ENCODE assay signal across 8 cellular contexts in the genomic region with DNA sequence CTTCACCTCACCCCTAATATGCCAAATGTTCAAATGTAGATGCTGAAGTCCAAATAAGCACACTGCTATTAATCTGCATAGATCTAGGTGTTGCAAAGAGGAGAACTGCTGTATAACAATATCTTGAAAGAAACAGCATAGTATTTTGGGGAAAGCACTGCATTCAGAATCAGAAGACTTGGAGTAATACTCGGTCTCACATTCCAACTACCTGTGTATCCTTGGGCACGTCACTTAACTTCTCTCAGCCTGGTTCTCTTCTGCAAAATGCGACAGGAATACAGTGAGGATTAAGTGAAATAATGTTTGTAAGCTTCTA. TPM values are rescaled to one million over a fixed set of nuclear protein-coding genes. Genes with fewer than 3 reads are reported as not detected.
A peak's percentile ranks its signal among the peaks of the same experiment; 100 is the strongest.
DNase-seq lines count a peak whose midpoint lies in the region; ATAC-seq and TF ChIP-seq lines count a peak whose summit lies in the region.

No MANE protein-coding gene starts in this region.

- H3K36me3 ChIP-seq in NT2/D1 (ENCODE audit: insufficient read depth, insufficient read length, low read length), result peaks cover 23% of the 10 kb centered on the region
- H3K36me3 ChIP-seq in psoas muscle (ENCODE audit: insufficient read depth in 1 of 2, low read depth in 1 of 2), result peaks cover 0 to under 1% of the 10 kb centered on the region in 2 donors

- H3K27ac ChIP-seq in 22Rv1 (peak overlapping the region; percentile 78), psoas muscle (peak overlapping the region; percentile 97)

- DNase-seq in NT2/D1 (ENCODE audit: low read depth, low spot score) (no peak), epithelial cell of proximal tubule (ENCODE audit: low read depth) (no peak), psoas muscle (no peak), NCI-H446 (lab: John Stamatoyannopoulos, UW) (no peak), NOMO-1 treated with DMSO at 0.1 percent for 48 hours (lab: John Stamatoyannopoulos, UW; ENCODE audit: unreplicated experiment) (no peak), NK-92 (lab: John Stamatoyannopoulos, UW; ENCODE audit: unreplicated experiment) (no peak)

- peak overlapping the region; percentile 76 for H3K9ac ChIP-seq in NT2/D1 (ENCODE audit: insufficient read length, low read depth)

- WGBS in psoas muscle, 3 donors, result 3 to 4% (median 3%) methylated on average over 3 of the region's 3 CpGs

- H3K4me3 ChIP-seq in NT2/D1 (ENCODE audit: insufficient read length, low read depth) (peak overlapping the region; percentile 57), epithelial cell of proximal tubule (ENCODE audit: low read depth, low read length) (peak overlapping the region; percentile 62), psoas muscle (peak overlapping the region; percentile 94)

- H3K9me3 ChIP-seq in NT2/D1 (ENCODE audit: insufficient read depth, low read length) (no peaks in the 10 kb centered on the region), psoas muscle (no peaks in the 10 kb centered on the region)

- H3K4me1 ChIP-seq in NT2/D1 (ENCODE audit: insufficient read depth, insufficient read length) (peaks cover 1% of the 10 kb centered on the region), psoas muscle (peaks cover 15% of the 10 kb centered on the region)

- no peak for TF ChIP-seq CTCF in 22Rv1 (IDR thresholded peaks at IDR 0.05)
- no peak for TF ChIP-seq CTCF in epithelial cell of proximal tubule (conservative IDR thresholded peaks at IDR 0.05; ENCODE audit: low read depth, low read length)
- no peak for TF ChIP-seq CTCF in psoas muscle (IDR thresholded peaks at IDR 0.05)

- H3K27me3 ChIP-seq in NT2/D1 (ENCODE audit: insufficient read depth, insufficient read length), result no peaks in the 10 kb centered on the region
- no peaks in the 10 kb centered on the region for H3K27me3 ChIP-seq in psoas muscle (ENCODE audit: insufficient read depth in 3 of 3, low read length in 2 of 3)

- intact Hi-C loops in psoas muscle (cut with DNase I), result loop anchor here in 1 of 2 donors (5.0 kb wide), 1 partner anchor 40 kb away; the partner anchor contains the start of gene TOM1

- peak; percentile 7 for ATAC-seq in GM21360 (IDR thresholded peaks at IDR 0.05; ENCODE audit: unreplicated experiment)
- ATAC-seq in psoas muscle, result peak in 1 of 4 donors; percentile 31

RNA-seq across cellular contexts. Expression of gene HMGXB4, which starts 0.3 kb away (rescaled TPM):
- total RNA-seq in epithelial cell of proximal tubule (22.4 and 24.7 TPM in 2 replicates), psoas muscle (10 to 100 TPM in 3 of 4 donors, 1 to 10 TPM in 1; 7.1 to 12.4 (median 11.3) TPM)
- polyA plus RNA-seq in psoas muscle, result 1 to 10 TPM; 6.0 to 9.7 (median 6.5) TPM

RNA-seq across cellular contexts. Expression of gene TOM1, which starts 42.7 kb away (rescaled TPM):
- total RNA-seq in epithelial cell of proximal tubule (17.2 and 24.0 TPM in 2 replicates), psoas muscle (100 to 1,000 TPM in 3 of 4 donors, 10 to 100 TPM in 1; 91.7 to 187 (median 156) TPM)
- polyA plus RNA-seq in psoas muscle, result 100 to 1,000 TPM in 1 of 3 donors, 10 to 100 TPM in 2; 69.7 to 116 (median 92.4) TPM
